40 cellular contexts compared by ENCODE assay signal in genomic region chrX:119030990-119031389, GRCh38. TPM values are rescaled to one million over a fixed set of nuclear protein-coding genes. Genes with fewer than 3 reads are reported as not detected.
"Had no signal": no experiment of that assay in that cellular context is flagged by ENCODE, and none has a peak within 500 bp of the region (broad histone marks: within the 10 kb centered on the region; RNA-seq: fewer than 3 reads in every experiment).

No MANE protein-coding gene starts in this region.

- H3K4me3 ChIP-seq: ascending aorta, cardiac muscle cell had no signal

- H3K27me3 ChIP-seq: ascending aorta, cardiac muscle cell had no signal

- FAIRE-seq: bronchial epithelial cell, TTC549 had no signal

- H3K4me1 ChIP-seq: ascending aorta had no signal

- H3K4me1 Mint-ChIP-seq: activated B cell treated with CpG ODN at 0.5 μM for 24 hours; activated CD4-positive, alpha-beta T cell treated with anti-CD3 and anti-CD28 coated beads, Interleukin-2, amount 10 ng/mL, durations not matched to agents 24 days and 14 days; activated naive CD4-positive, alpha-beta T cell treated with anti-CD3 and anti-CD28 coated beads, Interleukin-2, amount 10 ng/mL, durations not matched to agents 7 days and 5 days; activated naive CD4-positive, alpha-beta T cell treated with anti-CD3 and anti-CD28 coated beads, Interleukin-2, amount 50 U/mL, for 24 hours; activated naive CD8-positive, alpha-beta T cell treated with anti-CD3 and anti-CD28 coated beads, Interleukin-2, amount 10 ng/mL, durations not matched to agents 7 days and 5 days; activated naive CD8-positive, alpha-beta T cell treated with anti-CD3 and anti-CD28 coated beads, Interleukin-2, amount 50 U/mL, for 24 hours; activated T-helper 17 cell treated with anti-CD3 and anti-CD28 coated beads, Interleukin-2, amount 50 U/mL, for 72 hours; brain; central memory CD8-positive, alpha-beta T cell; T-cell had no signal

- H3K27ac ChIP-seq: ascending aorta, cardiac muscle cell, VCaP had no signal

- H3K27ac Mint-ChIP-seq: activated B cell treated with CpG ODN at 0.5 μM for 24 hours; activated CD4-positive, alpha-beta memory T cell treated with anti-CD3 and anti-CD28 coated beads for 36 hours; activated CD4-positive, alpha-beta T cell treated with anti-CD3 and anti-CD28 coated beads, Interleukin-2, amount 10 ng/mL, durations not matched to agents 24 days and 14 days; activated CD8-positive, alpha-beta T cell treated with anti-CD3 and anti-CD28 coated beads for 36 hours; activated naive CD4-positive, alpha-beta T cell treated with anti-CD3 and anti-CD28 coated beads, Interleukin-2, amount 10 ng/mL, durations not matched to agents 7 days and 5 days; activated naive CD4-positive, alpha-beta T cell treated with anti-CD3 and anti-CD28 coated beads, Interleukin-2, amount 50 U/mL, for 24 hours; activated naive CD8-positive, alpha-beta T cell; activated naive CD8-positive, alpha-beta T cell treated with anti-CD3 and anti-CD28 coated beads, Interleukin-2, amount 10 ng/mL, durations not matched to agents 7 days and 5 days; activated naive CD8-positive, alpha-beta T cell treated with anti-CD3 and anti-CD28 coated beads, Interleukin-2, amount 50 U/mL, for 24 hours; activated T-cell treated with anti-CD3 and anti-CD28 coated beads, Interleukin-2, amount 50 U/mL, for 72 hours; activated T-helper 1 cell treated with anti-CD3 and anti-CD28 coated beads, Interleukin-12 subunit alpha, Interleukin-12 subunit beta, Interleukin-2, Interleukin-4 antibody, amounts not matched to agents 30 ng/mL and 10 ng/mL and 1 ng/mL, durations not matched to agents 14 hours and 24 hours and 36 hours; activated T-helper 17 cell treated with anti-CD3 and anti-CD28 coated beads, Interleukin-2, amount 50 U/mL, for 72 hours; brain; T-cell; T-helper 2 cell treated with Interferon-gamma antibody and Interleukin-4, amounts not matched to agents 5 μg/mL and 100 μg/mL, for 36 hours had no signal

- H3K36me3 Mint-ChIP-seq: activated CD4-positive, alpha-beta memory T cell treated with anti-CD3 and anti-CD28 coated beads for 36 hours; activated naive CD4-positive, alpha-beta T cell treated with anti-CD3 and anti-CD28 coated beads, Interleukin-2, amount 10 ng/mL, durations not matched to agents 7 days and 5 days; activated naive CD8-positive, alpha-beta T cell; activated naive CD8-positive, alpha-beta T cell treated with anti-CD3 and anti-CD28 coated beads, Interleukin-2, amount 10 ng/mL, durations not matched to agents 7 days and 5 days; brain; T-cell had no signal

- H3K9me3 ChIP-seq: ascending aorta had no signal

- H3K4me3 Mint-ChIP-seq: activated B cell treated with CpG ODN at 0.5 μM for 24 hours; activated CD4-positive, alpha-beta memory T cell treated with anti-CD3 and anti-CD28 coated beads for 36 hours; activated CD4-positive, alpha-beta T cell treated with anti-CD3 and anti-CD28 coated beads, Interleukin-2, amount 10 ng/mL, durations not matched to agents 24 days and 14 days; activated CD8-positive, alpha-beta T cell treated with anti-CD3 and anti-CD28 coated beads for 36 hours; activated naive CD4-positive, alpha-beta T cell treated with anti-CD3 and anti-CD28 coated beads, Interleukin-2, amount 10 ng/mL, durations not matched to agents 7 days and 5 days; activated naive CD4-positive, alpha-beta T cell treated with anti-CD3 and anti-CD28 coated beads, Interleukin-2, amount 50 U/mL, for 24 hours; activated naive CD8-positive, alpha-beta T cell; activated naive CD8-positive, alpha-beta T cell treated with anti-CD3 and anti-CD28 coated beads, Interleukin-2, amount 10 ng/mL, durations not matched to agents 7 days and 5 days; activated naive CD8-positive, alpha-beta T cell treated with anti-CD3 and anti-CD28 coated beads, Interleukin-2, amount 50 U/mL, for 24 hours; activated T-cell treated with anti-CD3 and anti-CD28 coated beads, Interleukin-2, amount 50 U/mL, for 4 hours; activated T-cell treated with anti-CD3 and anti-CD28 coated beads, Interleukin-2, amount 50 U/mL, for 72 hours; activated T-helper 1 cell treated with anti-CD3 and anti-CD28 coated beads, Interleukin-12 subunit alpha, Interleukin-12 subunit beta, Interleukin-2, Interleukin-4 antibody, amounts not matched to agents 30 ng/mL and 10 ng/mL and 1 ng/mL, durations not matched to agents 14 hours and 24 hours and 36 hours; activated T-helper 17 cell treated with anti-CD3 and anti-CD28 coated beads, Interleukin-2, amount 50 U/mL, for 72 hours; brain; central memory CD8-positive, alpha-beta T cell; T-cell; T-helper 2 cell treated with Interferon-gamma antibody and Interleukin-4, amounts not matched to agents 5 μg/mL and 100 μg/mL, for 36 hours had no signal

- H3K36me3 ChIP-seq: ascending aorta, cardiac muscle cell had no signal

- ATAC-seq: activated CD8-positive, alpha-beta T cell treated with anti-CD3 and anti-CD28 coated beads for 36 hours; activated naive CD8-positive, alpha-beta T cell treated with anti-CD3 and anti-CD28 coated beads, Interleukin-2, amount 50 U/mL, for 24 hours; activated T-cell treated with anti-CD3 and anti-CD28 coated beads, Interleukin-2, amount 50 U/mL, for 4 hours; activated T-cell treated with anti-CD3 and anti-CD28 coated beads, Interleukin-2, amount 50 U/mL, for 72 hours; activated T-helper 17 cell treated with anti-CD3 and anti-CD28 coated beads, Interleukin-2, amount 50 U/mL, for 72 hours; T-cell had no signal

- H3K27me3 Mint-ChIP-seq: activated CD4-positive, alpha-beta memory T cell treated with anti-CD3 and anti-CD28 coated beads for 36 hours; activated CD4-positive, alpha-beta T cell treated with anti-CD3 and anti-CD28 coated beads, Interleukin-2, amount 10 ng/mL, durations not matched to agents 24 days and 14 days; activated CD8-positive, alpha-beta T cell treated with anti-CD3 and anti-CD28 coated beads for 36 hours; activated naive CD4-positive, alpha-beta T cell treated with anti-CD3 and anti-CD28 coated beads, Interleukin-2, amount 50 U/mL, for 24 hours; activated naive CD8-positive, alpha-beta T cell; activated naive CD8-positive, alpha-beta T cell treated with anti-CD3 and anti-CD28 coated beads, Interleukin-2, amount 50 U/mL, for 24 hours; activated T-helper 17 cell treated with anti-CD3 and anti-CD28 coated beads, Interleukin-2, amount 50 U/mL, for 72 hours; brain had no signal

- H3K9me3 Mint-ChIP-seq: activated CD4-positive, alpha-beta T cell treated with anti-CD3 and anti-CD28 coated beads, Interleukin-2, amount 10 ng/mL, durations not matched to agents 24 days and 14 days; activated naive CD4-positive, alpha-beta T cell treated with anti-CD3 and anti-CD28 coated beads, Interleukin-2, amount 10 ng/mL, durations not matched to agents 7 days and 5 days; activated naive CD4-positive, alpha-beta T cell treated with anti-CD3 and anti-CD28 coated beads, Interleukin-2, amount 50 U/mL, for 24 hours; activated T-helper 1 cell treated with anti-CD3 and anti-CD28 coated beads, Interleukin-12 subunit alpha, Interleukin-12 subunit beta, Interleukin-2, Interleukin-4 antibody, amounts not matched to agents 30 ng/mL and 10 ng/mL and 1 ng/mL, durations not matched to agents 14 hours and 24 hours and 36 hours; activated T-helper 17 cell treated with anti-CD3 and anti-CD28 coated beads, Interleukin-2, amount 50 U/mL, for 72 hours; central memory CD8-positive, alpha-beta T cell; T-helper 2 cell treated with Interferon-gamma antibody and Interleukin-4, amounts not matched to agents 5 μg/mL and 100 μg/mL, for 36 hours had no signal

- DNase-seq: activated B cell treated with CpG ODN at 0.5 μM for 24 hours; activated CD4-positive, alpha-beta memory T cell treated with anti-CD3 and anti-CD28 coated beads for 36 hours; activated CD4-positive, alpha-beta T cell treated with anti-CD3 and anti-CD28 coated beads for 4 hours; activated CD4-positive, alpha-beta T cell treated with anti-CD3 and anti-CD28 coated beads, Interleukin-2, amount 10 ng/mL, durations not matched to agents 24 days and 14 days; activated CD4-positive, alpha-beta T cell treated with anti-CD3 and anti-CD28 coated beads, Interleukin-2, amount 50 U/mL, for 1 hour; activated CD4-positive, alpha-beta T cell treated with anti-CD3 and anti-CD28 coated beads, Interleukin-2, amount 50 U/mL, for 4 hours; activated CD4-positive, CD25-positive, alpha-beta regulatory T cell treated with anti-CD3 and anti-CD28 coated beads, Interleukin-2, amount 50 U/mL, for 72 hours; activated CD8-positive, alpha-beta memory T cell treated with anti-CD3 and anti-CD28 coated beads, Interleukin-2, amount 50 U/mL, for 4 hours; activated CD8-positive, alpha-beta T cell treated with anti-CD3 and anti-CD28 coated beads for 36 hours; activated effector memory CD4-positive, alpha-beta T cell treated with anti-CD3 and anti-CD28 coated beads, Interleukin-2, amount 50 U/mL, for 16 hours; activated naive CD4-positive, alpha-beta T cell treated with anti-CD3 and anti-CD28 coated beads, Interleukin-2, amount 10 ng/mL, durations not matched to agents 7 days and 5 days; activated naive CD4-positive, alpha-beta T cell treated with Interleukin-2 at 50 U/mL for 16 hours; activated naive CD8-positive, alpha-beta T cell treated with anti-CD3 and anti-CD28 coated beads, Interleukin-2, amount 10 ng/mL, durations not matched to agents 7 days and 5 days; activated naive CD8-positive, alpha-beta T cell treated with anti-CD3 and anti-CD28 coated beads, Interleukin-2, amount 50 U/mL, for 24 hours; activated T-cell treated with anti-CD3 and anti-CD28 coated beads for 4 hours; activated T-cell treated with anti-CD3 and anti-CD28 coated beads, Interleukin-2, amount 50 U/mL, for 1 hour; activated T-cell treated with anti-CD3 and anti-CD28 coated beads, Interleukin-2, amount 50 U/mL, for 4 hours; activated T-cell treated with anti-CD3 and anti-CD28 coated beads, Interleukin-2, amount 50 U/mL, for 72 hours; amygdala; anterior cingulate cortex; caudate nucleus; cerebellar nuclear complex; T-cell; T-helper 2 cell; T-helper 9 cell had no signal

RNA-seq across cellular contexts. Expression of gene CT47C1, which starts 41.8 kb away (rescaled TPM):
- total RNA-seq: activated B cell treated with CpG ODN at 0.5 μM for 24 hours; activated CD4-positive, alpha-beta memory T cell treated with anti-CD3 and anti-CD28 coated beads for 36 hours; activated CD4-positive, alpha-beta T cell treated with anti-CD3 and anti-CD28 coated beads, Interleukin-2, amount 10 ng/mL, durations not matched to agents 24 days and 14 days; activated CD8-positive, alpha-beta memory T cell treated with anti-CD3 and anti-CD28 coated beads for 36 hours; activated CD8-positive, alpha-beta T cell treated with anti-CD3 and anti-CD28 coated beads for 36 hours; activated naive CD8-positive, alpha-beta T cell treated with anti-CD3 and anti-CD28 coated beads, Interleukin-2, amount 10 ng/mL, durations not matched to agents 7 days and 5 days; activated T-cell treated with anti-CD3 and anti-CD28 coated beads, Interleukin-2, amount 50 U/mL, for 4 hours; activated T-cell treated with anti-CD3 and anti-CD28 coated beads, Interleukin-2, amount 50 U/mL, for 72 hours; activated T-helper 1 cell treated with anti-CD3 and anti-CD28 coated beads, Interleukin-12 subunit alpha, Interleukin-12 subunit beta, Interleukin-2, Interleukin-4 antibody, amounts not matched to agents 30 ng/mL and 10 ng/mL and 1 ng/mL, durations not matched to agents 14 hours and 24 hours and 36 hours; activated T-helper 17 cell treated with anti-CD3 and anti-CD28 coated beads, Interleukin-2, amount 50 U/mL, for 72 hours; ascending aorta; bronchial epithelial cell; cardiac muscle cell; T-cell; T-helper 1 cell treated with Interleukin-12 subunit alpha and Interleukin-12 subunit beta and Interleukin-4 antibody, amounts not matched to agents 30 ng/mL and 1 ng/mL, for 36 hours had no signal
- polyA plus RNA-seq: adipose tissue, cardiac muscle cell had no signal

RNA-seq across cellular contexts. Expression of gene LONRF3, which starts 56.6 kb away (rescaled TPM):
- polyA plus RNA-seq: cardiac muscle cell had no signal
